Comparison of ENCODE assay signal across 35 cellular contexts in genomic region chr16:12358898-12359297, GRCh38.
"Had no signal": no experiment of that assay in that cellular context is flagged by ENCODE, and none has a peak within 500 bp of the region (broad histone marks: within the 10 kb centered on the region; RNA-seq: fewer than 3 reads in every experiment).

No MANE protein-coding gene starts in this region.

- H3K9me3 Mint-ChIP-seq: activated CD4-positive, alpha-beta T cell treated with anti-CD3 and anti-CD28 coated beads, Interleukin-2, amount 10 ng/mL, durations not matched to agents 24 days and 14 days had no signal

- H3K27ac ChIP-seq: adrenal gland, body of pancreas, cardiac muscle cell, colonic mucosa, gastrocnemius medialis, heart left ventricle had no signal

- DNase-seq: activated CD4-positive, alpha-beta memory T cell treated with anti-CD3 and anti-CD28 coated beads for 36 hours; activated CD4-positive, alpha-beta T cell treated with anti-CD3 and anti-CD28 coated beads for 36 hours; activated CD4-positive, alpha-beta T cell treated with anti-CD3 and anti-CD28 coated beads, Interleukin-2, amount 10 ng/mL, durations not matched to agents 24 days and 14 days; activated CD4-positive, CD25-positive, alpha-beta regulatory T cell; activated CD4-positive, CD25-positive, alpha-beta regulatory T cell treated with anti-CD3 and anti-CD28 coated beads, Interleukin-2, amount 50 U/mL, for 72 hours; activated CD8-positive, alpha-beta memory T cell treated with anti-CD3 and anti-CD28 coated beads, Interleukin-2, amount 10 ng/mL, durations not matched to agents 7 days and 5 days; activated CD8-positive, alpha-beta memory T cell treated with anti-CD3 and anti-CD28 coated beads, Interleukin-2, amount 50 U/mL, for 4 hours; activated CD8-positive, alpha-beta T cell treated with anti-CD3 and anti-CD28 coated beads, Interleukin-2, amount 10 ng/mL, durations not matched to agents 7 days and 5 days; activated effector memory CD4-positive, alpha-beta T cell treated with anti-CD3 and anti-CD28 coated beads, Interleukin-2, amount 50 U/mL, for 16 hours; activated naive CD4-positive, alpha-beta T cell treated with anti-CD3 and anti-CD28 coated beads for 36 hours; activated naive CD8-positive, alpha-beta T cell treated with anti-CD3 and anti-CD28 coated beads for 36 hours; activated naive CD8-positive, alpha-beta T cell treated with anti-CD3 and anti-CD28 coated beads, Interleukin-2, amount 50 U/mL, for 24 hours; activated T-cell treated with anti-CD3 and anti-CD28 coated beads, Interleukin-2, amount 50 U/mL, for 1 hour; activated T-cell treated with anti-CD3 and anti-CD28 coated beads, Interleukin-2, amount 50 U/mL, for 48 hours; adrenal gland; amygdala; aorta; body of pancreas; central memory CD4-positive, alpha-beta T cell; cerebellar nuclear complex; colonic mucosa; effector CD8-positive, alpha-beta T cell; foreskin fibroblast; gastrocnemius medialis; glutamatergic neuron; heart left ventricle; T-helper 1 cell; T-helper 17 cell; T1000 had no signal

- H3K27ac Mint-ChIP-seq: activated CD4-positive, alpha-beta memory T cell treated with anti-CD3 and anti-CD28 coated beads for 36 hours; activated CD4-positive, alpha-beta T cell treated with anti-CD3 and anti-CD28 coated beads for 36 hours; activated CD4-positive, alpha-beta T cell treated with anti-CD3 and anti-CD28 coated beads, Interleukin-2, amount 10 ng/mL, durations not matched to agents 24 days and 14 days; activated CD8-positive, alpha-beta memory T cell treated with anti-CD3 and anti-CD28 coated beads, Interleukin-2, amount 10 ng/mL, durations not matched to agents 7 days and 5 days; activated CD8-positive, alpha-beta T cell treated with anti-CD3 and anti-CD28 coated beads, Interleukin-2, amount 10 ng/mL, durations not matched to agents 7 days and 5 days; activated naive CD4-positive, alpha-beta T cell treated with anti-CD3 and anti-CD28 coated beads for 36 hours; activated naive CD4-positive, alpha-beta T cell treated with anti-CD3 and anti-CD28 coated beads, Interleukin-2, amount 50 U/mL, for 24 hours; activated naive CD8-positive, alpha-beta T cell treated with anti-CD3 and anti-CD28 coated beads for 36 hours; activated naive CD8-positive, alpha-beta T cell treated with anti-CD3 and anti-CD28 coated beads, Interleukin-2, amount 50 U/mL, for 24 hours; activated T-helper 1 cell treated with anti-CD3 and anti-CD28 coated beads, Interleukin-12 subunit alpha, Interleukin-12 subunit beta, Interleukin-2, Interleukin-4 antibody, amounts not matched to agents 30 ng/mL and 10 ng/mL and 1 ng/mL, durations not matched to agents 14 hours and 24 hours and 36 hours; activated T-helper 2 cell treated with anti-CD3 and anti-CD28 coated beads, Interferon-gamma antibody, Interleukin-2, Interleukin-4, amounts not matched to agents 10 μg/mL and 5 μg/mL and 100 μg/mL, durations not matched to agents 14 hours and 24 hours and 36 hours; T-helper 17 cell; T-helper 2 cell treated with Interferon-gamma antibody and Interleukin-4, amounts not matched to agents 5 μg/mL and 100 μg/mL, for 36 hours had no signal

- H3K4me1 Mint-ChIP-seq: activated CD4-positive, alpha-beta T cell treated with anti-CD3 and anti-CD28 coated beads for 36 hours; activated CD4-positive, alpha-beta T cell treated with anti-CD3 and anti-CD28 coated beads, Interleukin-2, amount 10 ng/mL, durations not matched to agents 24 days and 14 days; activated CD8-positive, alpha-beta memory T cell treated with anti-CD3 and anti-CD28 coated beads, Interleukin-2, amount 10 ng/mL, durations not matched to agents 7 days and 5 days; activated naive CD4-positive, alpha-beta T cell treated with anti-CD3 and anti-CD28 coated beads, Interleukin-2, amount 50 U/mL, for 24 hours; activated naive CD8-positive, alpha-beta T cell treated with anti-CD3 and anti-CD28 coated beads, Interleukin-2, amount 50 U/mL, for 24 hours had no signal

- H3K27me3 Mint-ChIP-seq: activated CD4-positive, alpha-beta memory T cell treated with anti-CD3 and anti-CD28 coated beads for 36 hours; activated CD4-positive, alpha-beta T cell treated with anti-CD3 and anti-CD28 coated beads for 36 hours; activated CD4-positive, alpha-beta T cell treated with anti-CD3 and anti-CD28 coated beads, Interleukin-2, amount 10 ng/mL, durations not matched to agents 24 days and 14 days; activated CD8-positive, alpha-beta memory T cell treated with anti-CD3 and anti-CD28 coated beads, Interleukin-2, amount 10 ng/mL, durations not matched to agents 7 days and 5 days; activated naive CD4-positive, alpha-beta T cell treated with anti-CD3 and anti-CD28 coated beads, Interleukin-2, amount 50 U/mL, for 24 hours; activated naive CD8-positive, alpha-beta T cell treated with anti-CD3 and anti-CD28 coated beads for 36 hours; activated naive CD8-positive, alpha-beta T cell treated with anti-CD3 and anti-CD28 coated beads, Interleukin-2, amount 50 U/mL, for 24 hours; T-helper 17 cell had no signal

- H3K4me3 ChIP-seq: adrenal gland, body of pancreas, cardiac muscle cell, colonic mucosa, gastrocnemius medialis, heart left ventricle had no signal

- H3K36me3 ChIP-seq: adrenal gland, cardiac muscle cell, colonic mucosa, gastrocnemius medialis had no signal

- H3K9me3 ChIP-seq: adrenal gland, colonic mucosa, gastrocnemius medialis had no signal

- H3K4me3 Mint-ChIP-seq: activated CD4-positive, alpha-beta memory T cell treated with anti-CD3 and anti-CD28 coated beads for 36 hours; activated CD4-positive, alpha-beta T cell treated with anti-CD3 and anti-CD28 coated beads for 36 hours; activated CD4-positive, alpha-beta T cell treated with anti-CD3 and anti-CD28 coated beads, Interleukin-2, amount 10 ng/mL, durations not matched to agents 24 days and 14 days; activated CD8-positive, alpha-beta memory T cell treated with anti-CD3 and anti-CD28 coated beads, Interleukin-2, amount 10 ng/mL, durations not matched to agents 7 days and 5 days; activated CD8-positive, alpha-beta T cell treated with anti-CD3 and anti-CD28 coated beads, Interleukin-2, amount 10 ng/mL, durations not matched to agents 7 days and 5 days; activated naive CD4-positive, alpha-beta T cell treated with anti-CD3 and anti-CD28 coated beads for 36 hours; activated naive CD4-positive, alpha-beta T cell treated with anti-CD3 and anti-CD28 coated beads, Interleukin-2, amount 50 U/mL, for 24 hours; activated naive CD8-positive, alpha-beta T cell treated with anti-CD3 and anti-CD28 coated beads for 36 hours; activated naive CD8-positive, alpha-beta T cell treated with anti-CD3 and anti-CD28 coated beads, Interleukin-2, amount 50 U/mL, for 24 hours; activated T-helper 1 cell treated with anti-CD3 and anti-CD28 coated beads, Interleukin-12 subunit alpha, Interleukin-12 subunit beta, Interleukin-2, Interleukin-4 antibody, amounts not matched to agents 30 ng/mL and 10 ng/mL and 1 ng/mL, durations not matched to agents 14 hours and 24 hours and 36 hours; T-helper 17 cell; T-helper 2 cell treated with Interferon-gamma antibody and Interleukin-4, amounts not matched to agents 5 μg/mL and 100 μg/mL, for 36 hours had no signal

- ATAC-seq: activated CD4-positive, alpha-beta T cell treated with anti-CD3 and anti-CD28 coated beads for 36 hours; activated CD8-positive, alpha-beta memory T cell treated with anti-CD3 and anti-CD28 coated beads, Interleukin-2, amount 10 ng/mL, durations not matched to agents 7 days and 5 days; activated CD8-positive, alpha-beta T cell treated with anti-CD3 and anti-CD28 coated beads, Interleukin-2, amount 10 ng/mL, durations not matched to agents 7 days and 5 days; activated naive CD8-positive, alpha-beta T cell treated with anti-CD3 and anti-CD28 coated beads, Interleukin-2, amount 50 U/mL, for 24 hours; body of pancreas; esophagus mucosa; gastrocnemius medialis; heart left ventricle; T-helper 17 cell had no signal

- H3K4me1 ChIP-seq: body of pancreas, colonic mucosa had no signal

- H3K27me3 ChIP-seq: adrenal gland, body of pancreas, cardiac muscle cell, colonic mucosa, gastrocnemius medialis, heart left ventricle had no signal
